9 cellular contexts compared by ENCODE assay signal in the genomic region with DNA sequence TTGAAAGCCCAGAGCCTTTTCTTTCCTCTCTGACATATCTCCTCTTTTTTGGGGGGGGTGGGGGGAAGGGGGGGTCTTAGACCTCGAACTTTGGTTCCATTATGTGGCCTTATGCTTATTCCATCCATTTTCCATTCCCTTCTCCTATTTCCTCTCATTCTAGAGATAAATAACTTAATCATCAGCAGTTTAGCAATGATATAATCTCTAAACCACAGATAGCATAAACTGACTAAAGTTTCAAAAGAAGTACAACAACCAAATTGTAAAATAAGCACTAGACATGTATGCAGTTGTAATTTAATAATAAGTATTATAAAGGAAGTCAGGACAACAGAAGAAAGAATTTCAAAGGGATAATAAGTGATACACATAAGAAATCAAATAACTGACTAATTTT.
"Had no signal": no experiment of that assay in that cellular context is flagged by ENCODE, and none has a peak within 500 bp of the region (broad histone marks: within the 10 kb centered on the region; RNA-seq: fewer than 3 reads in every experiment).

No MANE protein-coding gene starts in this region.

- H3K4me3 ChIP-seq: GM23248 had no signal

- FAIRE-seq: H54, HTR-8/SVneo had no signal

- H3K4me2 ChIP-seq: KMS-11 had no signal

- DNase-seq: GM23248, GOT3, H9, HCEC 1CT, Karpas-422, KBM-7 had no signal

- H3K27ac ChIP-seq: GM23248, KMS-11 had no signal
